ENCODE assay signal across 8 cellular contexts in the genomic region with DNA sequence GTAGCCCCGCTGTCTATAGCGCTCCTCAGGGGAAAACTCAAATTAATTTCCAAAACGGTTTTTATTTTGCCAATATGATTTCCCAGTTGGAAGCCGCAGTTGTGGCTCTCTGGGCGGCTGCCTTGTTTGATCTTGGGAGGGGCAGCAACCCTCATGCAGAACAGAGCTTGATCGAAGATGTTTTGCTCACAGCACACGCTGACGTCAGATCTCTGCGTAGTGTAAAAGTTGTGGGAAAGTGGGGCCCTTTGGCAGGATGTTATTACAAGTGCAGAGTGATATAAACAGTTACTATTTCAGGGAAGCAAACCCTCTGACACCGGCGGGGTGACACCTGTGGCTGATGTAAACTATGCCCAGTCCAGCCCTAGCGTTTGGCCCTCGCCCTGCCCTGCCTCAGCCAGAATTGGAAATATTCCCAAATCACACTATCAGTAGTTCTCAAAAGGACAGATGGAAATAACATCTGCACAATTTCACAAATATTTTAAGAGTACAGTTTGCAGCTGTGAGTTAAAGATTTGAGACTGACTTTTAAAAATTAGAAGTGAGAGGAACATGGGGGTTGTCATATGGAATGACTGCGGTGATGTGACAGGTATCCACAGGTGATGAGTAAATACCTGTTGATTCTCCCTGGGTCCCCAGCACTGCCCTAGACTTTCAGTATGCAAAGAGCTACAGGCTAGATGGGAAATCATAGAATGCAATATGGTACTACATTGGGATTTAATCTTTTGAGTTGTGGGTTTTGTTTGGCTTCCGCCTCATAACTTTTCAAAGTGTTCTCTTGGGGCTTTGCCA. TPM values are rescaled to one million over a fixed set of nuclear protein-coding genes. Genes with fewer than 3 reads are reported as not detected.
DNase-seq lines count a peak whose midpoint lies in the region; ATAC-seq and TF ChIP-seq lines count a peak whose summit lies in the region.

No MANE protein-coding gene starts in this region.

- no peaks in the 10 kb centered on the region for H3K36me3 ChIP-seq in upper lobe of left lung

- H3K4me1 Mint-ChIP-seq in activated T-cell treated with anti-CD3 and anti-CD28 coated beads, Interleukin-2, amount 50 U/mL, for 72 hours (ENCODE audit: low read depth) = peaks cover 18% of the 10 kb centered on the region
- peaks cover 16% of the 10 kb centered on the region for H3K4me1 Mint-ChIP-seq in central memory CD8-positive, alpha-beta T cell

- H3K36me3 Mint-ChIP-seq in activated T-cell treated with anti-CD3 and anti-CD28 coated beads, Interleukin-2, amount 50 U/mL, for 72 hours (ENCODE audit: insufficient read depth in 2 of 2) = peaks cover 0 to 1% of the 10 kb centered on the region in 2 donors
- H3K36me3 Mint-ChIP-seq in central memory CD8-positive, alpha-beta T cell (ENCODE audit: insufficient read depth) = peaks cover 16% of the 10 kb centered on the region

- DNase-seq in activated T-cell treated with anti-CD3 and anti-CD28 coated beads, Interleukin-2, amount 50 U/mL, for 72 hours = peak; percentile 19 to 22
- no peak for DNase-seq in activated T-cell treated with anti-CD3 and anti-CD28 coated beads, Interleukin-2, amount 50 U/mL, for 48 hours
- DNase-seq in central memory CD8-positive, alpha-beta T cell (ENCODE audit: low spot score in 2 of 2) = peak; percentile 24 to 45
- DNase-seq in lung microvascular endothelial cell (ENCODE audit: low read depth in 2 of 2) (peak; percentile 91 to 93), upper lobe of left lung (no peak), amniotic stem cell (lab: John Stamatoyannopoulos, UW) (no peak), ecto neural progenitor cell (ENCODE audit: low spot score) (no peak)

- H3K9me3 Mint-ChIP-seq in activated T-cell treated with anti-CD3 and anti-CD28 coated beads, Interleukin-2, amount 50 U/mL, for 72 hours = no peaks in the 10 kb centered on the region
- no peaks in the 10 kb centered on the region for H3K9me3 Mint-ChIP-seq in central memory CD8-positive, alpha-beta T cell

- peaks cover 0 to 14% (median 8%) of the 10 kb centered on the region in 4 donors for H3K27me3 ChIP-seq in upper lobe of left lung

- peak in 1 of 2 donors; percentile 11 for ATAC-seq in activated T-cell treated with anti-CD3 and anti-CD28 coated beads, Interleukin-2, amount 50 U/mL, for 72 hours (replicated peaks in 1 of 2)
- ATAC-seq in central memory CD8-positive, alpha-beta T cell (replicated peaks; ENCODE audit: extremely low read depth, poor library complexity, severe bottlenecking) = peak; percentile 73
- no peak for ATAC-seq in upper lobe of left lung (ENCODE audit: low FRiP score in 2 of 2)
- no peak for ATAC-seq in HG02840 (IDR thresholded peaks at IDR 0.05; ENCODE audit: low FRiP score, unreplicated experiment)

- H3K27me3 Mint-ChIP-seq in activated T-cell treated with anti-CD3 and anti-CD28 coated beads, Interleukin-2, amount 50 U/mL, for 72 hours (ENCODE audit: low read depth) = peaks cover 37% of the 10 kb centered on the region
- peaks cover 33% of the 10 kb centered on the region for H3K27me3 Mint-ChIP-seq in central memory CD8-positive, alpha-beta T cell

- peaks cover 14 to 30% (median 18%) of the 10 kb centered on the region in 4 donors for H3K4me1 ChIP-seq in upper lobe of left lung

- peak overlapping the region; percentile 56 to 64 (median 61) for H3K4me3 ChIP-seq in upper lobe of left lung

- TF ChIP-seq POLR2A in upper lobe of left lung (IDR thresholded peaks at IDR 0.05) = no peak

- peak in 1 of 4 donors; percentile 21 for TF ChIP-seq EP300 in upper lobe of left lung (IDR thresholded peaks at IDR 0.05)

- H3K4me3 Mint-ChIP-seq in activated T-cell treated with anti-CD3 and anti-CD28 coated beads, Interleukin-2, amount 50 U/mL, for 72 hours = peak overlapping the region; percentile 75 to 84
- H3K4me3 Mint-ChIP-seq in central memory CD8-positive, alpha-beta T cell = peak overlapping the region; percentile 77

- 43 to 48% methylated on average over 15 of the region's 15 CpGs for WGBS in upper lobe of left lung, 2 donors

- no peaks in the 10 kb centered on the region for H3K9me3 ChIP-seq in upper lobe of left lung

- peak overlapping the region; percentile 14 for H3K27ac Mint-ChIP-seq in activated T-cell treated with anti-CD3 and anti-CD28 coated beads, Interleukin-2, amount 50 U/mL, for 72 hours
- H3K27ac Mint-ChIP-seq in central memory CD8-positive, alpha-beta T cell (ENCODE audit: low read depth) = peak overlapping the region; percentile 89

- TF ChIP-seq CTCF in upper lobe of left lung (IDR thresholded peaks at IDR 0.05) = no peak

- H3K27ac ChIP-seq in upper lobe of left lung = peak overlapping the region; percentile 65 to 83 (median 80)

RNA-seq across cellular contexts. Expression of a gene that starts 1.7 kb away (rescaled TPM):
- 1 to 10 TPM; 2.8 to 3.3 TPM for total RNA-seq in activated T-cell treated with anti-CD3 and anti-CD28 coated beads, Interleukin-2, amount 50 U/mL, for 72 hours
- total RNA-seq in lung microvascular endothelial cell (43.4 and 62.7 TPM in 2 replicates), upper lobe of left lung (10 to 100 TPM in 5 of 6 donors, 1 to 10 TPM in 1; 8.2 to 50.1 (median 19.1) TPM)

Comparison
In these comparisons a context has a peak if more than half of its experiments do, and no peak if none do; other contexts are left out.
1. DNase-seq: peak in activated T-cell treated with anti-CD3 and anti-CD28 coated beads, Interleukin-2, amount 50 U/mL, for 72 hours (2 of 2), central memory CD8-positive, alpha-beta T cell (2 of 2) and lung microvascular endothelial cell (2 of 2); none in activated T-cell treated with anti-CD3 and anti-CD28 coated beads, Interleukin-2, amount 50 U/mL, for 48 hours (0 of 2), upper lobe of left lung (0 of 2), amniotic stem cell (single experiment) and ecto neural progenitor cell (single experiment).